1 cellular context compared by ENCODE assay signal in the genomic region with DNA sequence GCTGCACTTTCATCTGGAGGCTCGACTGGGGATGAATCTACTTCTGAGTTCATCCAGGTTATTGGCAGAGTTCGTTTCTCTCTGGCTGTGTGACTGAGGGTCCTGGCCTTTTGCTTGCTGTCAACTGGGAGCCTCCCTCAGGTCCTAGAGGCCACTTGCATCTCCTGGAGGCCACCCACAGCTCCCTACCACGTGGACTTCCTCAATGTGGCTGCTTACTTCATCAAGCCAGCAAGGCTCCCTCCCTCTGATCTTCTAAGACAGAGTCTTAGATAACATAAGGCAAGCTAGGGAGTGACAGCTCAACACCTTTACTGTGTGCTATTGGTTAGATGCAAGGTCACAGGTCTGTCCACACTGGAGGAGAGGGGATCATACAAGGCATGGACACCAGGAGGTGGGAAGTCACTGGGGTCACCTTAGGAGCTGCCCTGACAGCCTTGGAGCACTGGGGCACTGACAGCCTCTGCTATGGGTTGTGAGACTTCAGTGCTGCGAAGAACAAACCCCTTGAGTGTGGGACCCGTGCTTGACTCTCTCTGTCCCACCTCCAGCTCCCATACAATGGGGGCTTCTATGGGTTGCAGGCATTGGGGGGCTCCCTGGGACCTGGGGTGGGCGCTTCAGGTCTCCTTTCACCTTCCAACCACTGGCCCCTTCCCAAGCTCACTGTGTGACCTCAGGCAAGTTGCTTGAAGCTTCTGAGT.
TF ChIP-seq lines count a peak whose summit lies in the region.

No MANE protein-coding gene starts in this region.

TF ChIP-seq in K562, 482 proteins besides CTCF, POLR2A, EP300 and RAD21 (continues in another document):
- TF ChIP-seq ZNF507 (tag; conservative IDR thresholded peaks at IDR 0.05) (no peak), CBFA2T2 (conservative IDR thresholded peaks at IDR 0.05) (no peak), MECOM (CRISPR knock-in tag; IDR thresholded peaks at IDR 0.05) (no peak), HCFC1 (IDR thresholded peaks at IDR 0.05; ENCODE audit: low read depth, low read length) (no peak), BHLHE40 (IDR thresholded peaks at IDR 0.05; ENCODE audit: low read length) (no peak), TAF15 (IDR thresholded peaks at IDR 0.05; ENCODE audit: low read depth, low read length) (no peak), ZFP36 (IDR thresholded peaks at IDR 0.05; ENCODE audit: low read depth, low read length, partially characterized antibody) (peak; percentile 43), CBX1 (IDR thresholded peaks at IDR 0.05; ENCODE audit: low read depth) (0 out of 2 replicates have a peak, but pooled peaks have one; percentile 23), TAL1 (IDR thresholded peaks at IDR 0.05) (no peak), PRMT5 (CRISPR knock-in tag; IDR thresholded peaks at IDR 0.05) (no peak), RFX7 (CRISPR knock-in tag; IDR thresholded peaks at IDR 0.05) (no peak), U2AF1 (optimal IDR thresholded peaks at IDR 0.05; ENCODE audit: low read depth, low read length) (no peak), RBM34 (IDR thresholded peaks at IDR 0.05; ENCODE audit: borderline replicate concordance, insufficient read depth, low read length) (no peak), SRF (CRISPR knock-in tag; IDR thresholded peaks at IDR 0.05) (no peak), MYBL2 (IDR thresholded peaks at IDR 0.05; ENCODE audit: low read depth) (no peak), MYBL2 (CRISPR knock-in tag; IDR thresholded peaks at IDR 0.05; ENCODE audit: borderline replicate concordance) (no peak), TEAD1 (CRISPR knock-in tag; IDR thresholded peaks at IDR 0.05) (no peak), MXI1 (IDR thresholded peaks at IDR 0.05; ENCODE audit: low read depth, low read length) (no peak), ZNF830 (CRISPR knock-in tag; IDR thresholded peaks at IDR 0.05) (no peak), XRCC5 (IDR thresholded peaks at IDR 0.05; ENCODE audit: low read depth, low read length) (no peak), HMGN3 (IDR thresholded peaks at IDR 0.05; ENCODE audit: borderline replicate concordance, extremely low read depth, insufficient read length, low read depth, low read length) (no peak), SIN3A (IDR thresholded peaks at IDR 0.05; ENCODE audit: borderline replicate concordance in 2 of 2, control insufficient read depth in 1 of 2, low read depth in 2 of 2, low read length in 2 of 2) (no peak), MYC (IDR thresholded peaks at IDR 0.05; ENCODE audit: low read depth, low read length) (peak; percentile 72), MYC (CRISPR knock-in tag; IDR thresholded peaks at IDR 0.05; ENCODE audit: borderline replicate concordance, low read depth) (no peak)
- TF ChIP-seq, protein P1, sequence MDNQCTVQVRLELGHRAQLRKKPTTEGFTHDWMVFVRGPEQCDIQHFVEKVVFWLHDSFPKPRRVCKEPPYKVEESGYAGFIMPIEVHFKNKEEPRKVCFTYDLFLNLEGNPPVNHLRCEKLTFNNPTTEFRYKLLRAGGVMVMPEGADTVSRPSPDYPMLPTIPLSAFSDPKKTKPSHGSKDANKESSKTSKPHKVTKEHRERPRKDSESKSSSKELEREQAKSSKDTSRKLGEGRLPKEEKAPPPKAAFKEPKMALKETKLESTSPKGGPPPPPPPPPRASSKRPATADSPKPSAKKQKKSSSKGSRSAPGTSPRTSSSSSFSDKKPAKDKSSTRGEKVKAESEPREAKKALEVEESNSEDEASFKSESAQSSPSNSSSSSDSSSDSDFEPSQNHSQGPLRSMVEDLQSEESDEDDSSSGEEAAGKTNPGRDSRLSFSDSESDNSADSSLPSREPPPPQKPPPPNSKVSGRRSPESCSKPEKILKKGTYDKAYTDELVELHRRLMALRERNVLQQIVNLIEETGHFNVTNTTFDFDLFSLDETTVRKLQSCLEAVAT (IDR thresholded peaks at IDR 0.05), result no peak
- TF ChIP-seq, protein P2, sequence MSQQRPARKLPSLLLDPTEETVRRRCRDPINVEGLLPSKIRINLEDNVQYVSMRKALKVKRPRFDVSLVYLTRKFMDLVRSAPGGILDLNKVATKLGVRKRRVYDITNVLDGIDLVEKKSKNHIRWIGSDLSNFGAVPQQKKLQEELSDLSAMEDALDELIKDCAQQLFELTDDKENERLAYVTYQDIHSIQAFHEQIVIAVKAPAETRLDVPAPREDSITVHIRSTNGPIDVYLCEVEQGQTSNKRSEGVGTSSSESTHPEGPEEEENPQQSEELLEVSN (IDR thresholded peaks at IDR 0.05; ENCODE audit: borderline replicate concordance in 1 of 2, extremely low read depth in 1 of 2, insufficient read depth in 1 of 2, insufficient read length in 1 of 2, low read depth in 1 of 2, low read length in 1 of 2, poor library complexity in 1 of 2, severe bottlenecking in 1 of 2), result peak; percentile 29 to 38
- TF ChIP-seq, protein P3, sequence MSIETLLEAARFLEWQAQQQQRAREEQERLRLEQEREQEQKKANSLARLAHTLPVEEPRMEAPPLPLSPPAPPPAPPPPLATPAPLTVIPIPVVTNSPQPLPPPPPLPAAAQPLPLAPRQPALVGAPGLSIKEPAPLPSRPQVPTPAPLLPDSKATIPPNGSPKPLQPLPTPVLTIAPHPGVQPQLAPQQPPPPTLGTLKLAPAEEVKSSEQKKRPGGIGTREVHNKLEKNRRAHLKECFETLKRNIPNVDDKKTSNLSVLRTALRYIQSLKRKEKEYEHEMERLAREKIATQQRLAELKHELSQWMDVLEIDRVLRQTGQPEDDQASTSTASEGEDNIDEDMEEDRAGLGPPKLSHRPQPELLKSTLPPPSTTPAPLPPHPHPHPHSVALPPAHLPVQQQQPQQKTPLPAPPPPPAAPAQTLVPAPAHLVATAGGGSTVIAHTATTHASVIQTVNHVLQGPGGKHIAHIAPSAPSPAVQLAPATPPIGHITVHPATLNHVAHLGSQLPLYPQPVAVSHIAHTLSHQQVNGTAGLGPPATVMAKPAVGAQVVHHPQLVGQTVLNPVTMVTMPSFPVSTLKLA (conservative IDR thresholded peaks at IDR 0.05), result peak in 1 of 2 experiments; percentile 48; a peak in 1 of 4 replicates
- TF ChIP-seq, protein P4, sequence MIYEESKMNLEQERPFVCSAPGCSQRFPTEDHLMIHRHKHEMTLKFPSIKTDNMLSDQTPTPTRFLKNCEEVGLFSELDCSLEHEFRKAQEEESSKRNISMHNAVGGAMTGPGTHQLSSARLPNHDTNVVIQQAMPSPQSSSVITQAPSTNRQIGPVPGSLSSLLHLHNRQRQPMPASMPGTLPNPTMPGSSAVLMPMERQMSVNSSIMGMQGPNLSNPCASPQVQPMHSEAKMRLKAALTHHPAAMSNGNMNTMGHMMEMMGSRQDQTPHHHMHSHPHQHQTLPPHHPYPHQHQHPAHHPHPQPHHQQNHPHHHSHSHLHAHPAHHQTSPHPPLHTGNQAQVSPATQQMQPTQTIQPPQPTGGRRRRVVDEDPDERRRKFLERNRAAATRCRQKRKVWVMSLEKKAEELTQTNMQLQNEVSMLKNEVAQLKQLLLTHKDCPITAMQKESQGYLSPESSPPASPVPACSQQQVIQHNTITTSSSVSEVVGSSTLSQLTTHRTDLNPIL (CRISPR knock-in tag; IDR thresholded peaks at IDR 0.05), result no peak
- TF ChIP-seq, protein P5, sequence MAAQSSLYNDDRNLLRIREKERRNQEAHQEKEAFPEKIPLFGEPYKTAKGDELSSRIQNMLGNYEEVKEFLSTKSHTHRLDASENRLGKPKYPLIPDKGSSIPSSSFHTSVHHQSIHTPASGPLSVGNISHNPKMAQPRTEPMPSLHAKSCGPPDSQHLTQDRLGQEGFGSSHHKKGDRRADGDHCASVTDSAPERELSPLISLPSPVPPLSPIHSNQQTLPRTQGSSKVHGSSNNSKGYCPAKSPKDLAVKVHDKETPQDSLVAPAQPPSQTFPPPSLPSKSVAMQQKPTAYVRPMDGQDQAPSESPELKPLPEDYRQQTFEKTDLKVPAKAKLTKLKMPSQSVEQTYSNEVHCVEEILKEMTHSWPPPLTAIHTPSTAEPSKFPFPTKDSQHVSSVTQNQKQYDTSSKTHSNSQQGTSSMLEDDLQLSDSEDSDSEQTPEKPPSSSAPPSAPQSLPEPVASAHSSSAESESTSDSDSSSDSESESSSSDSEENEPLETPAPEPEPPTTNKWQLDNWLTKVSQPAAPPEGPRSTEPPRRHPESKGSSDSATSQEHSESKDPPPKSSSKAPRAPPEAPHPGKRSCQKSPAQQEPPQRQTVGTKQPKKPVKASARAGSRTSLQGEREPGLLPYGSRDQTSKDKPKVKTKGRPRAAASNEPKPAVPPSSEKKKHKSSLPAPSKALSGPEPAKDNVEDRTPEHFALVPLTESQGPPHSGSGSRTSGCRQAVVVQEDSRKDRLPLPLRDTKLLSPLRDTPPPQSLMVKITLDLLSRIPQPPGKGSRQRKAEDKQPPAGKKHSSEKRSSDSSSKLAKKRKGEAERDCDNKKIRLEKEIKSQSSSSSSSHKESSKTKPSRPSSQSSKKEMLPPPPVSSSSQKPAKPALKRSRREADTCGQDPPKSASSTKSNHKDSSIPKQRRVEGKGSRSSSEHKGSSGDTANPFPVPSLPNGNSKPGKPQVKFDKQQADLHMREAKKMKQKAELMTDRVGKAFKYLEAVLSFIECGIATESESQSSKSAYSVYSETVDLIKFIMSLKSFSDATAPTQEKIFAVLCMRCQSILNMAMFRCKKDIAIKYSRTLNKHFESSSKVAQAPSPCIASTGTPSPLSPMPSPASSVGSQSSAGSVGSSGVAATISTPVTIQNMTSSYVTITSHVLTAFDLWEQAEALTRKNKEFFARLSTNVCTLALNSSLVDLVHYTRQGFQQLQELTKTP (IDR thresholded peaks at IDR 0.05; ENCODE audit: low read depth in 1 of 2, partially characterized antibody in 2 of 2), result no peak
- TF ChIP-seq, protein P6, sequence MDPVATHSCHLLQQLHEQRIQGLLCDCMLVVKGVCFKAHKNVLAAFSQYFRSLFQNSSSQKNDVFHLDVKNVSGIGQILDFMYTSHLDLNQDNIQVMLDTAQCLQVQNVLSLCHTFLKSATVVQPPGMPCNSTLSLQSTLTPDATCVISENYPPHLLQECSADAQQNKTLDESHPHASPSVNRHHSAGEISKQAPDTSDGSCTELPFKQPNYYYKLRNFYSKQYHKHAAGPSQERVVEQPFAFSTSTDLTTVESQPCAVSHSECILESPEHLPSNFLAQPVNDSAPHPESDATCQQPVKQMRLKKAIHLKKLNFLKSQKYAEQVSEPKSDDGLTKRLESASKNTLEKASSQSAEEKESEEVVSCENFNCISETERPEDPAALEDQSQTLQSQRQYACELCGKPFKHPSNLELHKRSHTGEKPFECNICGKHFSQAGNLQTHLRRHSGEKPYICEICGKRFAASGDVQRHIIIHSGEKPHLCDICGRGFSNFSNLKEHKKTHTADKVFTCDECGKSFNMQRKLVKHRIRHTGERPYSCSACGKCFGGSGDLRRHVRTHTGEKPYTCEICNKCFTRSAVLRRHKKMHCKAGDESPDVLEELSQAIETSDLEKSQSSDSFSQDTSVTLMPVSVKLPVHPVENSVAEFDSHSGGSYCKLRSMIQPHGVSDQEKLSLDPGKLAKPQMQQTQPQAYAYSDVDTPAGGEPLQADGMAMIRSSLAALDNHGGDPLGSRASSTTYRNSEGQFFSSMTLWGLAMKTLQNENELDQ (CRISPR knock-in tag; IDR thresholded peaks at IDR 0.05; ENCODE audit: borderline replicate concordance), result no peak
- TF ChIP-seq, protein P7, sequence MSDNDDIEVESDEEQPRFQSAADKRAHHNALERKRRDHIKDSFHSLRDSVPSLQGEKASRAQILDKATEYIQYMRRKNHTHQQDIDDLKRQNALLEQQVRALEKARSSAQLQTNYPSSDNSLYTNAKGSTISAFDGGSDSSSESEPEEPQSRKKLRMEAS (CRISPR knock-in tag; IDR thresholded peaks at IDR 0.05), result peak; percentile 74
- TF ChIP-seq, protein P8, sequence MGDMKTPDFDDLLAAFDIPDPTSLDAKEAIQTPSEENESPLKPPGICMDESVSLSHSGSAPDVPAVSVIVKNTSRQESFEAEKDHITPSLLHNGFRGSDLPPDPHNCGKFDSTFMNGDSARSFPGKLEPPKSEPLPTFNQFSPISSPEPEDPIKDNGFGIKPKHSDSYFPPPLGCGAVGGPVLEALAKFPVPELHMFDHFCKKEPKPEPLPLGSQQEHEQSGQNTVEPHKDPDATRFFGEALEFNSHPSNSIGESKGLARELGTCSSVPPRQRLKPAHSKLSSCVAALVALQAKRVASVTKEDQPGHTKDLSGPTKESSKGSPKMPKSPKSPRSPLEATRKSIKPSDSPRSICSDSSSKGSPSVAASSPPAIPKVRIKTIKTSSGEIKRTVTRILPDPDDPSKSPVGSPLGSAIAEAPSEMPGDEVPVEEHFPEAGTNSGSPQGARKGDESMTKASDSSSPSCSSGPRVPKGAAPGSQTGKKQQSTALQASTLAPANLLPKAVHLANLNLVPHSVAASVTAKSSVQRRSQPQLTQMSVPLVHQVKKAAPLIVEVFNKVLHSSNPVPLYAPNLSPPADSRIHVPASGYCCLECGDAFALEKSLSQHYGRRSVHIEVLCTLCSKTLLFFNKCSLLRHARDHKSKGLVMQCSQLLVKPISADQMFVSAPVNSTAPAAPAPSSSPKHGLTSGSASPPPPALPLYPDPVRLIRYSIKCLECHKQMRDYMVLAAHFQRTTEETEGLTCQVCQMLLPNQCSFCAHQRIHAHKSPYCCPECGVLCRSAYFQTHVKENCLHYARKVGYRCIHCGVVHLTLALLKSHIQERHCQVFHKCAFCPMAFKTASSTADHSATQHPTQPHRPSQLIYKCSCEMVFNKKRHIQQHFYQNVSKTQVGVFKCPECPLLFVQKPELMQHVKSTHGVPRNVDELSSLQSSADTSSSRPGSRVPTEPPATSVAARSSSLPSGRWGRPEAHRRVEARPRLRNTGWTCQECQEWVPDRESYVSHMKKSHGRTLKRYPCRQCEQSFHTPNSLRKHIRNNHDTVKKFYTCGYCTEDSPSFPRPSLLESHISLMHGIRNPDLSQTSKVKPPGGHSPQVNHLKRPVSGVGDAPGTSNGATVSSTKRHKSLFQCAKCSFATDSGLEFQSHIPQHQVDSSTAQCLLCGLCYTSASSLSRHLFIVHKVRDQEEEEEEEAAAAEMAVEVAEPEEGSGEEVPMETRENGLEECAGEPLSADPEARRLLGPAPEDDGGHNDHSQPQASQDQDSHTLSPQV (IDR thresholded peaks at IDR 0.05), result 0 out of 2 replicates have a peak, but pooled peaks have one; percentile 41
- TF ChIP-seq, protein P9, sequence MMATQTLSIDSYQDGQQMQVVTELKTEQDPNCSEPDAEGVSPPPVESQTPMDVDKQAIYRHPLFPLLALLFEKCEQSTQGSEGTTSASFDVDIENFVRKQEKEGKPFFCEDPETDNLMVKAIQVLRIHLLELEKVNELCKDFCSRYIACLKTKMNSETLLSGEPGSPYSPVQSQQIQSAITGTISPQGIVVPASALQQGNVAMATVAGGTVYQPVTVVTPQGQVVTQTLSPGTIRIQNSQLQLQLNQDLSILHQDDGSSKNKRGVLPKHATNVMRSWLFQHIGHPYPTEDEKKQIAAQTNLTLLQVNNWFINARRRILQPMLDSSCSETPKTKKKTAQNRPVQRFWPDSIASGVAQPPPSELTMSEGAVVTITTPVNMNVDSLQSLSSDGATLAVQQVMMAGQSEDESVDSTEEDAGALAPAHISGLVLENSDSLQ (IDR thresholded peaks at IDR 0.05), result peak; percentile 56; the same call in 1 of the 2 replicates
- TF ChIP-seq, protein P10, sequence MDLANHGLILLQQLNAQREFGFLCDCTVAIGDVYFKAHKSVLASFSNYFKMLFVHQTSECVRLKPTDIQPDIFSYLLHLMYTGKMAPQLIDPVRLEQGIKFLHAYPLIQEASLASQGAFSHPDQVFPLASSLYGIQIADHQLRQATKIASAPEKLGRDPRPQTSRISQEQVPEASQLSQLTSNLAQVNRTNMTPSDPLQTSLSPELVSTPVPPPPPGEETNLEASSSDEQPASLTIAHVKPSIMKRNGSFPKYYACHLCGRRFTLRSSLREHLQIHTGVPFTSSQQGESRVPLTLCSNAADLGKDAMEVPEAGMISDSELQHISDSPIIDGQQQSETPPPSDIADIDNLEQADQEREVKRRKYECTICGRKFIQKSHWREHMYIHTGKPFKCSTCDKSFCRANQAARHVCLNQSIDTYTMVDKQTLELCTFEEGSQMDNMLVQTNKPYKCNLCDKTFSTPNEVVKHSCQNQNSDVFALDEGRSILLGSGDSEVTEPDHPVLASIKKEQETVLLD (IDR thresholded peaks at IDR 0.05), result no peak
